Comparison of ENCODE assay signal across 8 cellular contexts in genomic region chr17:20320535-20321229, GRCh38.
DNase-seq lines count a peak whose midpoint lies in the region; ATAC-seq and TF ChIP-seq lines count a peak whose summit lies in the region.
"Not testable (repeated sequence)": the region's sequence is repeated elsewhere in the genome, so short reads cannot be mapped to it uniquely, and the experiment has no call there.

No MANE protein-coding gene starts in this region.

- not testable (repeated sequence) for H2AFZ ChIP-seq in mesenchymal stem cell (ENCODE audit: low read depth, low read length)

- ATAC-seq in GM19395 (IDR thresholded peaks at IDR 0.05; ENCODE audit: unreplicated experiment) (peak; percentile 72), T-cell (replicated peaks in 1 of 4) (peak; percentile 92 to 96 (median 95))

- not testable (repeated sequence) for H4K91ac ChIP-seq in mesenchymal stem cell (ENCODE audit: low read length)

- TF ChIP-seq POLR2A in esophagus muscularis mucosa (IDR thresholded peaks at IDR 0.05; ENCODE audit: low read depth), result not testable (repeated sequence)

- not testable (repeated sequence) for H3K23ac ChIP-seq in mesenchymal stem cell (ENCODE audit: low read length in 2 of 2)

- H3K9me3 Mint-ChIP-seq in T-cell, result not testable (repeated sequence)

- not testable (repeated sequence) for H3K9me3 ChIP-seq in esophagus muscularis mucosa; mesenchymal stem cell (ENCODE audit: control insufficient read depth, low read length)

- peak overlapping the region in 1 of 2 experiments; percentile 86 for H3K14ac ChIP-seq in mesenchymal stem cell (ENCODE audit: low read length in 2 of 2)

- intact Hi-C loops in esophagus muscularis mucosa (cut with DNase I), result loop anchor here (2.0 kb wide), 1 partner anchor 200 kb away; no protein-coding TSS in a partner anchor

- not testable (repeated sequence) for H3K4me2 ChIP-seq in mesenchymal stem cell (ENCODE audit: low read length, poor library complexity, severe bottlenecking)

- not testable (repeated sequence) for TF ChIP-seq EP300 in esophagus muscularis mucosa (IDR thresholded peaks at IDR 0.05)

- H3K36me3 Mint-ChIP-seq in T-cell, result not testable (repeated sequence)

- H3K27ac ChIP-seq in esophagus muscularis mucosa (replicated peaks in 1 of 4); mesenchymal stem cell (ENCODE audit: low read length, poor library complexity, severe bottlenecking): not testable (repeated sequence)

- H3K27me3 Mint-ChIP-seq in T-cell, result not testable (repeated sequence)

- H3K4ac ChIP-seq in mesenchymal stem cell (ENCODE audit: low read depth in 1 of 2, low read length in 2 of 2), result not testable (repeated sequence)

- not testable (repeated sequence) for H3K18ac ChIP-seq in mesenchymal stem cell (ENCODE audit: low read depth in 1 of 2, low read length in 2 of 2)

- H3K4me1 ChIP-seq in esophagus muscularis mucosa, result peaks cover 7 to 11% (median 10%) of the 10 kb centered on the region in 4 donors
- not testable (repeated sequence) for H3K4me1 ChIP-seq in mesenchymal stem cell (ENCODE audit: control insufficient read depth, insufficient read depth, low read depth, low read length)

- not testable (repeated sequence) for H2BK15ac ChIP-seq in mesenchymal stem cell (ENCODE audit: low read depth, poor library complexity, severe bottlenecking)

- H2BK5ac ChIP-seq in mesenchymal stem cell (ENCODE audit: low read depth, low read length, poor library complexity, severe bottlenecking), result not testable (repeated sequence)

- not testable (repeated sequence) for H3K36me3 ChIP-seq in esophagus muscularis mucosa
- peaks cover 0 to 16% of the 10 kb centered on the region in 2 experiments for H3K36me3 ChIP-seq in mesenchymal stem cell (ENCODE audit: control insufficient read depth in 1 of 2, insufficient read depth in 2 of 2, low read depth in 1 of 2, low read length in 2 of 2)

- H3K79me1 ChIP-seq in mesenchymal stem cell (replicated peaks; ENCODE audit: low read length, poor library complexity, severe bottlenecking), result not testable (repeated sequence)

- not testable (repeated sequence) for H3K4me1 Mint-ChIP-seq in T-cell

- not testable (repeated sequence) for H3K27me3 ChIP-seq in esophagus muscularis mucosa; mesenchymal stem cell (ENCODE audit: control insufficient read depth in 1 of 2, insufficient read depth in 1 of 2, low read length in 2 of 2)

- H3K4me3 ChIP-seq in esophagus muscularis mucosa (peak overlapping the region; percentile 47 to 62 (median 52)), mesenchymal stem cell (ENCODE audit: insufficient read depth in 1 of 2, low read depth in 1 of 2, low read length in 2 of 2) (peak overlapping the region in 1 of 2 experiments; percentile 60)

- WGBS in esophagus muscularis mucosa, result 83% methylated on average over 3 of the region's 47 CpGs
- WGBS in mesenchymal stem cell, result 24% methylated on average over 47 of the region's 47 CpGs

- H3K4me3 Mint-ChIP-seq in T-cell, result peak overlapping the region; percentile 27 to 41 (median 39)

- POLR2A ChIA-PET in T-cell (lab: Charles Lee), result not testable (repeated sequence)

- H4K8ac ChIP-seq in mesenchymal stem cell (ENCODE audit: low read length), result peak overlapping the region; percentile 69

- not testable (repeated sequence) for H2BK12ac ChIP-seq in mesenchymal stem cell (ENCODE audit: low read length in 2 of 2)

- DNase-seq in AG08396 (ENCODE audit: low spot score) (peak; percentile 53), HUDEP-2 (lab: John Stamatoyannopoulos, UW; ENCODE audit: unreplicated experiment in 76 of 76) (peak in 68 of 76 experiments; percentile 5 to 77 (median 56)), T-cell (peak; percentile 61 to 87 (median 78)), activated gamma-delta T cell (lab: John Stamatoyannopoulos, UW) (peak; percentile 43), mesenchymal stem cell (peak; percentile 73)
- DNase-seq in esophagus muscularis mucosa (ENCODE audit: extremely low spot score), result not testable (repeated sequence)
- DNase-seq in stimulated activated CD4-positive, alpha-beta T cell treated with anti-CD3 and anti-CD28 coated beads, Interleukin-4, amount 100 ng/mL, for 1 hour, result peak; percentile 75

- CTCF ChIA-PET in T-cell (lab: Charles Lee), result interaction anchor here in 1 of 2 donors (0.7 to 1.3 kb wide), 4 partner anchors 30 to 328 kb away, joined by 3 to 10 read pairs (median 4); no protein-coding TSS in a partner anchor

- H2AK5ac ChIP-seq in mesenchymal stem cell (ENCODE audit: low read length, severe bottlenecking), result not testable (repeated sequence)

- H2BK120ac ChIP-seq in mesenchymal stem cell (ENCODE audit: low read depth, low read length), result not testable (repeated sequence)

- TF ChIP-seq CTCF in esophagus muscularis mucosa (IDR thresholded peaks at IDR 0.05), result peak; percentile 87 to 94 (median 89)

- not testable (repeated sequence) for H3K9ac ChIP-seq in mesenchymal stem cell (ENCODE audit: low read length)

- not testable (repeated sequence) for H3K27ac Mint-ChIP-seq in T-cell
